Comparison of ENCODE assay signal across 1 cellular context in the genomic region with DNA sequence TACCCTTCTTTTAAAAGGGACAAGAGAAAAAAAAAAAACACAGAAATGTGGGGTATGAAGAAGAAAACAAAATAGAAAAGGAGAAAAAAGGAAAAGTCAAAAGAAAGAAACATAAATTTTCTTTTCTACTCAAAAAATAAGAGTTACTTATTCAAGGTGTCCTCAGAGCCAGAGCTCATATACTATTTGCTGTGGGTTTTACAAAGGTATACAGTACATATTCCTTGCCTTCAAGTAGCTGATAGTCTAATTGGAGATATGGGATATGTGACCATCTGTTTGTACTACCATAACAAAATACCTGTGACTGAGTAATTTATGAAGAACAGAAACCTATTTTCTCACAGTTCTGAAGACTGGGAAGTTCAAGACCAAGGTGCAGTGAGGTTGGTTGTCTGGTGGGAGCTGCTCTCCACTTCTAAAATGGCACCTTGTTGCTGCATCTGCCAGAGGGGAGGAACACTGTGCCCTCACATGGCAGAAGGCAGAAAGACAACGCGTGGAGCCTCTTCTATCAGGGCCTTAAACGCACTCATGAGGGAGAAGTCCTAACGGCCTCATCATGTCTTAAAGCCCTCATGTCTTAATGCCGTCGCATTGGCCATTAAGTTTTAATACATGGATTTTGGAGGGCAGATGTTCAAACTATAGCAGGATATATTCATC.
TF ChIP-seq lines count a peak whose summit lies in the region.

No MANE protein-coding gene starts in this region.

TF ChIP-seq in K562, 482 proteins besides CTCF, POLR2A, EP300 and RAD21 (continues in another document):
- TF ChIP-seq, protein P1, sequence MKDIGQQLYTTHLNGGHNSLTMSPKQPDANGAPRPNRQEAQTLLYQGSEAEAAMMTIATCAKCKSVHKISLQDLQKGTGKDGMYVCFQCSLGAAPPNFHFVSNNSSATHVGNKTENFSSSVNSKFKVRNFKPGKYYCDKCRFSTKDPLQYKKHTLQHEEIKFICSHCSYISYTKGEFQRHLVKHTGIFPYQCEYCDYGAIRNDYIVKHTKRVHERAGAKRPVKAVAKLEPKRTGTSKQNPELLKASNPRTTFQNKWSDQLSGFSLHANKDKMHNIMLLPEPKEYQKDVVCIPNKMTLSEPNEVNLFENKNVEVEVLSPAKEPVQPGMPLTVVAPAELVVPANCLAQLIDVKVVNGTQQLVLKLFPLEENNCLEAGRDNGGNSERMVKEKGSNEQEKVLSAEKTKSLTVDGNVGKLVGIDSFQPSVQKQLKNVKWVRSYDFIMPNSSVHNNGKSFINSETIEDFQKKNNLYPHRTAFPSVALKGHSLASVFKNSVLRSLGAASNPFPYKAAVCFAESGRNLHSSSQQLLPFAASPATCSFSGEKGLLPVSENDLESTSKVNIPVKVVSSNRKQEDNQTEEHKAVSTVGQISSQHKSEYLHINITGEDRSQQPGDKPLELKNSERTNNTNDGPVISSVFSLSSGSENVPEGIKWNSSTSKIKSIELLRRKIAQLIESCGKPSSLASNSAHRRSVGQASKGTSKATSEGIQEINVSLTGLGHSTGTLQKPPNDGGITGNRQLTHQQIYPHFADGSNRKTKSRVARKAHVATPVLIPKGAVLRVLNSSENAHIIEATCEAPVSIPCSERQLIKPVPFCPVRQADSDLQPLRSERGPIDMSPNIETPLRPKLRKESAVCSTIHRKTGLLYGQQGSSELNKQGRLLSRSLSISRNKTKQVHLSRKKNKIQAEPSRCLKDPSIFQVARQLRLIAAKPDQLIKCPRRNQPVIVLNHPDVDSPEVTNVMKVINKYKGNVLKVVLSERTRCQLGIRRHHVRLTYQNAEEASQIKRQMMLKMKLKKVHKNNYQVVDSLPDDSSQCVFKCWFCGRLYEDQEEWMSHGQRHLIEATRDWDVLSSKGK (CRISPR knock-in tag; IDR thresholded peaks at IDR 0.05), result no peak
- TF ChIP-seq, protein P2, sequence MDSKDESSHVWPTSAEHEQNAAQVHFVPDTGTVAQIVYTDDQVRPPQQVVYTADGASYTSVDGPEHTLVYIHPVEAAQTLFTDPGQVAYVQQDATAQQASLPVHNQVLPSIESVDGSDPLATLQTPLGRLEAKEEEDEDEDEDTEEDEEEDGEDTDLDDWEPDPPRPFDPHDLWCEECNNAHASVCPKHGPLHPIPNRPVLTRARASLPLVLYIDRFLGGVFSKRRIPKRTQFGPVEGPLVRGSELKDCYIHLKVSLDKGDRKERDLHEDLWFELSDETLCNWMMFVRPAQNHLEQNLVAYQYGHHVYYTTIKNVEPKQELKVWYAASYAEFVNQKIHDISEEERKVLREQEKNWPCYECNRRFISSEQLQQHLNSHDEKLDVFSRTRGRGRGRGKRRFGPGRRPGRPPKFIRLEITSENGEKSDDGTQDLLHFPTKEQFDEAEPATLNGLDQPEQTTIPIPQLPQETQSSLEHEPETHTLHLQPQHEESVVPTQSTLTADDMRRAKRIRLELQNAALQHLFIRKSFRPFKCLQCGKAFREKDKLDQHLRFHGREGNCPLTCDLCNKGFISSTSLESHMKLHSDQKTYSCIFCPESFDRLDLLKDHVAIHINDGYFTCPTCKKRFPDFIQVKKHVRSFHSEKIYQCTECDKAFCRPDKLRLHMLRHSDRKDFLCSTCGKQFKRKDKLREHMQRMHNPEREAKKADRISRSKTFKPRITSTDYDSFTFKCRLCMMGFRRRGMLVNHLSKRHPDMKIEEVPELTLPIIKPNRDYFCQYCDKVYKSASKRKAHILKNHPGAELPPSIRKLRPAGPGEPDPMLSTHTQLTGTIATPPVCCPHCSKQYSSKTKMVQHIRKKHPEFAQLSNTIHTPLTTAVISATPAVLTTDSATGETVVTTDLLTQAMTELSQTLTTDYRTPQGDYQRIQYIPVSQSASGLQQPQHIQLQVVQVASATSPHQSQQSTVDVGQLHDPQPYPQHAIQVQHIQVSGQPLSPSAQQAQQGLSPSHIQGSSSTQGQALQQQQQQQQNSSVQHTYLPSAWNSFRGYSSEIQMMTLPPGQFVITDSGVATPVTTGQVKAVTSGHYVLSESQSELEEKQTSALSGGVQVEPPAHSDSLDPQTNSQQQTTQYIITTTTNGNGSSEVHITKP (IDR thresholded peaks at IDR 0.05; ENCODE audit: partially characterized antibody), result no peak
- TF ChIP-seq, protein P3, sequence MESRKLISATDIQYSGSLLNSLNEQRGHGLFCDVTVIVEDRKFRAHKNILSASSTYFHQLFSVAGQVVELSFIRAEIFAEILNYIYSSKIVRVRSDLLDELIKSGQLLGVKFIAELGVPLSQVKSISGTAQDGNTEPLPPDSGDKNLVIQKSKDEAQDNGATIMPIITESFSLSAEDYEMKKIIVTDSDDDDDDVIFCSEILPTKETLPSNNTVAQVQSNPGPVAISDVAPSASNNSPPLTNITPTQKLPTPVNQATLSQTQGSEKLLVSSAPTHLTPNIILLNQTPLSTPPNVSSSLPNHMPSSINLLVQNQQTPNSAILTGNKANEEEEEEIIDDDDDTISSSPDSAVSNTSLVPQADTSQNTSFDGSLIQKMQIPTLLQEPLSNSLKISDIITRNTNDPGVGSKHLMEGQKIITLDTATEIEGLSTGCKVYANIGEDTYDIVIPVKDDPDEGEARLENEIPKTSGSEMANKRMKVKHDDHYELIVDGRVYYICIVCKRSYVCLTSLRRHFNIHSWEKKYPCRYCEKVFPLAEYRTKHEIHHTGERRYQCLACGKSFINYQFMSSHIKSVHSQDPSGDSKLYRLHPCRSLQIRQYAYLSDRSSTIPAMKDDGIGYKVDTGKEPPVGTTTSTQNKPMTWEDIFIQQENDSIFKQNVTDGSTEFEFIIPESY (CRISPR knock-in tag; IDR thresholded peaks at IDR 0.05), result peak; percentile 31; the same call in 1 of the 2 replicates
- peak in 1 of 3 experiments; percentile 23 for TF ChIP-seq YY1 (IDR thresholded peaks at IDR 0.05; ENCODE audit: borderline replicate concordance in 1 of 3, control insufficient read depth in 1 of 3, extremely low read depth in 1 of 3, insufficient read depth in 3 of 3, insufficient read length in 1 of 3, insufficient replicate concordance in 2 of 3, low read depth in 1 of 3, low read length in 2 of 3)
- TF ChIP-seq MXI1 (IDR thresholded peaks at IDR 0.05; ENCODE audit: low read depth, low read length), result no peak
- TF ChIP-seq ERF (CRISPR knock-in tag; IDR thresholded peaks at IDR 0.05), result no peak
- no peak for TF ChIP-seq E4F1 (CRISPR knock-in tag; IDR thresholded peaks at IDR 0.05; ENCODE audit: borderline replicate concordance)
- no peak for TF ChIP-seq MEF2D (tag; conservative IDR thresholded peaks at IDR 0.05; ENCODE audit: low read depth)
- TF ChIP-seq ZC3H11A (IDR thresholded peaks at IDR 0.05; ENCODE audit: low read depth, low read length), result no peak
- no peak for TF ChIP-seq ZKSCAN8 (CRISPR knock-in tag; IDR thresholded peaks at IDR 0.05)
- no peak for TF ChIP-seq ID3 (CRISPR knock-in tag; IDR thresholded peaks at IDR 0.05)
- no peak for TF ChIP-seq ID3 (tag; IDR thresholded peaks at IDR 0.05)
- TF ChIP-seq ZNF212 (CRISPR knock-in tag; IDR thresholded peaks at IDR 0.05), result no peak
- TF ChIP-seq RBM22 (IDR thresholded peaks at IDR 0.05; ENCODE audit: low read depth, low read length, poor library complexity, severe bottlenecking), result no peak
- no peak for TF ChIP-seq NFIX (CRISPR knock-in tag; IDR thresholded peaks at IDR 0.05; ENCODE audit: low read depth)
- TF ChIP-seq ZNF12 (CRISPR knock-in tag; IDR thresholded peaks at IDR 0.05), result no peak
- TF ChIP-seq, protein P4, sequence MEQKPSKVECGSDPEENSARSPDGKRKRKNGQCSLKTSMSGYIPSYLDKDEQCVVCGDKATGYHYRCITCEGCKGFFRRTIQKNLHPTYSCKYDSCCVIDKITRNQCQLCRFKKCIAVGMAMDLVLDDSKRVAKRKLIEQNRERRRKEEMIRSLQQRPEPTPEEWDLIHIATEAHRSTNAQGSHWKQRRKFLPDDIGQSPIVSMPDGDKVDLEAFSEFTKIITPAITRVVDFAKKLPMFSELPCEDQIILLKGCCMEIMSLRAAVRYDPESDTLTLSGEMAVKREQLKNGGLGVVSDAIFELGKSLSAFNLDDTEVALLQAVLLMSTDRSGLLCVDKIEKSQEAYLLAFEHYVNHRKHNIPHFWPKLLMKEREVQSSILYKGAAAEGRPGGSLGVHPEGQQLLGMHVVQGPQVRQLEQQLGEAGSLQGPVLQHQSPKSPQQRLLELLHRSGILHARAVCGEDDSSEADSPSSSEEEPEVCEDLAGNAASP (IDR thresholded peaks at IDR 0.05), result no peak
- TF ChIP-seq RUNX1 (IDR thresholded peaks at IDR 0.05; ENCODE audit: low read depth), result no peak
- peak; percentile 29; the same call in 1 of the 2 replicates for TF ChIP-seq ZNF316 (IDR thresholded peaks at IDR 0.05)
- no peak for TF ChIP-seq SNRNP70 (optimal IDR thresholded peaks at IDR 0.05; ENCODE audit: low read depth, low read length)
- no peak for TF ChIP-seq CXXC5 (CRISPR knock-in tag; IDR thresholded peaks at IDR 0.05)
- no peak for TF ChIP-seq HDGF (IDR thresholded peaks at IDR 0.05)
- TF ChIP-seq CHD7 (IDR thresholded peaks at IDR 0.05; ENCODE audit: low read depth, low read length), result no peak
- no peak for TF ChIP-seq PML (IDR thresholded peaks at IDR 0.05; ENCODE audit: low read length)
